Comparison of ENCODE assay signal across 18 cellular contexts in the genomic region with DNA sequence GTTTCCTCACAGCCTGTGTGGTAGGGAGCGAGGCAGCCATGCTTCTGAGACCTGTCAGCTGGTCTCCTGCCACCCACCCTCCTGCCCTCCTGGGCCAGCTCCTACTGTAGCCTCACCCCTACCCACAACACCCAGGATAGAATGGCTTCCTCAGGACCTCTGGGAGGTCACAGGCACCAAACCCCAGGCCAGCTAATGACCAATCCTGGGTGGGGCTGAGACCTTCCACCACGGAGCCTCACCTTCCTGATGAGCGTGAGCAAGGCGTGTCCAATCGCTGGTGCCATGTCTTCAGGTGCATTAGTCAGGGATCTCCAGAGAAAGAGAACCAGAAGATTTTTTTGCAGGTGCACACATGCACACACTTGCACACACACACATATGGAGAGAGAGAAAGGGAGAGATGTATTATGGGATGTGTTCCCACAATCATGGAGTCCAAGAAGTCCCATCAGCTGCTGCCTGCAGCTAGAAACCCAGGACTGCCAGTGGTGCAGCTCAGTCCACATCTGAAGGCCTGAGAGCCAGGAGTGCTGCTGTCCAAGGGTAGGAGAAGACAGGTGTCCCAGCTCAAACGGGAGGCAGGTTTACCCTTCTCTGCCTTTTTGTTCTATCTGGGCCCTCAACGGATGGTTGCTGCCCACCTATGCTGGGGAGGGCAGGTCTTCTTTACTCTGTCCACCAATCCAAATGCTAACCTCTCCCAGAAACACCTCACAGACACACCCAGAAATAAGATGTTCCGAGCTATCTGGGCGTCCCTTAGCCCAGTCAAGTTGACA.
DNase-seq lines count a peak whose midpoint lies in the region; FAIRE-seq and TF ChIP-seq lines count a peak whose summit lies in the region.
"Had no signal": no experiment of that assay in that cellular context is flagged by ENCODE, and none has a peak within 500 bp of the region (broad histone marks: within the 10 kb centered on the region; RNA-seq: fewer than 3 reads in every experiment).

No MANE protein-coding gene starts in this region.

- no peak for TF ChIP-seq CTCF in H9 (conservative IDR thresholded peaks at IDR 0.05)
- TF ChIP-seq CTCF in bronchial epithelial cell (IDR thresholded peaks at IDR 0.05; ENCODE audit: insufficient read depth, low read length, severe bottlenecking), result no peak
- no peak for TF ChIP-seq CTCF in kidney (IDR thresholded peaks at IDR 0.05; ENCODE audit: borderline replicate concordance, extremely low read depth, insufficient read depth)

- no peak overlapping the region for H2BK20ac ChIP-seq in H9 (ENCODE audit: low read depth, low read length, poor library complexity, severe bottlenecking)

- no peak overlapping the region for H3K4me3 ChIP-seq in bronchial epithelial cell (ENCODE audit: low read depth, low read length)
- no peak overlapping the region for H3K4me3 ChIP-seq in kidney (ENCODE audit: low read length in 2 of 2)
- no peak overlapping the region for H3K4me3 ChIP-seq in small intestine (ENCODE audit: low read depth in 1 of 2, low read length in 2 of 2)
- H3K4me3 ChIP-seq: BLaER1 treated with 17β-estradiol and CSF1 and Interleukin-3, amounts not matched to agents 10 nM and 100 nM had no signal

- H4K8ac ChIP-seq in H9 (replicated peaks; ENCODE audit: insufficient read length, low read depth, low read length), result no peak overlapping the region

- H3K27me3 Mint-ChIP-seq in H9 (ENCODE audit: low read depth), result peaks cover 13% of the 10 kb centered on the region

- H3K4ac ChIP-seq in H9 (ENCODE audit: low read depth, low read length), result no peak overlapping the region

- no peaks in the 10 kb centered on the region for H3K9me3 ChIP-seq in H9 (ENCODE audit: control insufficient read depth, low read depth, low read length)
- no peaks in the 10 kb centered on the region for H3K9me3 ChIP-seq in kidney (ENCODE audit: control insufficient read depth in 1 of 2, low read length in 2 of 2)
- H3K9me3 ChIP-seq in small intestine (ENCODE audit: control insufficient read depth, low read depth), result no peaks in the 10 kb centered on the region

- peak; percentile 13 for FAIRE-seq in bronchial epithelial cell (lab: Jason Lieb, UNC)
- no peak for FAIRE-seq in kidney (lab: Jason Lieb, UNC)
- no peak for FAIRE-seq in small intestine (lab: Jason Lieb, UNC)
- FAIRE-seq: G401.6, GM12892, H1, RCC 7860 had no signal

- H4K5ac ChIP-seq in H9 (ENCODE audit: insufficient read length, low read depth, low read length), result no peak overlapping the region

- H3K27ac Mint-ChIP-seq in H9, result no peak overlapping the region
- H3K27ac Mint-ChIP-seq: CD8-positive, alpha-beta T cell had no signal

- H3K23ac ChIP-seq in H9 (ENCODE audit: insufficient read length, low read depth, low read length), result no peak overlapping the region

- H3K27me3 ChIP-seq in H9 (ENCODE audit: insufficient read depth, low read length) (no peaks in the 10 kb centered on the region), bronchial epithelial cell (ENCODE audit: control insufficient read depth, insufficient read depth, low read length) (no peaks in the 10 kb centered on the region), small intestine (ENCODE audit: control insufficient read depth in 2 of 2, insufficient read depth in 2 of 2, low read length in 2 of 2) (no peaks in the 10 kb centered on the region)
- H3K27me3 ChIP-seq: BLaER1 treated with 17β-estradiol and CSF1 and Interleukin-3, amounts not matched to agents 10 nM and 100 nM had no signal

- H2AFZ ChIP-seq in H9 (ENCODE audit: low read length), result no peak overlapping the region

- WGBS in H9 (ENCODE audit: extremely low coverage, insufficient read length, low lambda C conversion rate), result no CpG with 5 or more reads among the region's 9 CpGs
- 83 to 86% (median 86%) methylated on average over 9 of the region's 9 CpGs for WGBS in small intestine, 3 donors

- no peaks in the 10 kb centered on the region; the same call in 1 of the 2 replicates for H3K79me2 ChIP-seq in H9 (ENCODE audit: insufficient read depth, low read length)

- H3K36me3 ChIP-seq in bronchial epithelial cell (ENCODE audit: control insufficient read depth, insufficient read depth, low read length) (no peaks in the 10 kb centered on the region), kidney (ENCODE audit: control insufficient read depth in 1 of 2, insufficient read depth in 2 of 2, low read length in 2 of 2) (no peaks in the 10 kb centered on the region), small intestine (ENCODE audit: control insufficient read depth in 2 of 2, insufficient read depth in 2 of 2, low read length in 2 of 2) (no peaks in the 10 kb centered on the region)
- H3K36me3 ChIP-seq: BLaER1 treated with 17β-estradiol and CSF1 and Interleukin-3, amounts not matched to agents 10 nM and 100 nM had no signal

- H2BK5ac ChIP-seq in H9 (ENCODE audit: insufficient read length, low read length), result no peak overlapping the region

- no peak overlapping the region for H3T11ph ChIP-seq in H9 (ENCODE audit: low read length)

- no peak overlapping the region for H3K4me2 ChIP-seq in H9 (ENCODE audit: insufficient read depth, insufficient read length, low read length)

- DNase-seq in H9 (peak; percentile 8), bronchial epithelial cell (ENCODE audit: low read depth) (no peak), kidney (peak; percentile 22), small intestine (peak; percentile 12), GM19240 (ENCODE audit: insufficient read length, low spot score) (no peak), DMS153 treated with DMSO at 0.1 percent for 48 hours (lab: John Stamatoyannopoulos, UW; ENCODE audit: unreplicated experiment) (no peak), HCEC 1CT (no peak)
- DNase-seq: CD8-positive, alpha-beta T cell; DMS153; Karpas-422; MV-4-11; NCI-H2029 treated with DMSO at 0.1 percent for 48 hours had no signal

- H4K20me1 ChIP-seq in H9 (ENCODE audit: control insufficient read depth, insufficient read depth, insufficient read length), result peaks cover 3% of the 10 kb centered on the region
- H4K20me1 ChIP-seq: BLaER1 treated with 17β-estradiol and CSF1 and Interleukin-3, amounts not matched to agents 10 nM and 100 nM had no signal

- H3K27ac ChIP-seq in H9 (ENCODE audit: insufficient read length, low read depth, low read length) (no peak overlapping the region), kidney (ENCODE audit: low read depth in 2 of 2, low read length in 2 of 2) (no peak overlapping the region), small intestine (ENCODE audit: low read depth in 1 of 2, low read length in 1 of 2) (no peak overlapping the region)
- H3K27ac ChIP-seq: BLaER1 treated with 17β-estradiol and CSF1 and Interleukin-3, amounts not matched to agents 10 nM and 100 nM had no signal

- peaks cover 11 to 12% of the 10 kb centered on the region in 2 experiments; a peak in 4 of 5 replicates for H3K9me3 Mint-ChIP-seq in H9
- H3K9me3 Mint-ChIP-seq: CD8-positive, alpha-beta T cell had no signal

- H3K4me1 ChIP-seq in H9 (ENCODE audit: insufficient read depth, low read length) (no peaks in the 10 kb centered on the region), kidney (ENCODE audit: control insufficient read depth in 1 of 2, insufficient read depth in 1 of 2, low read depth in 1 of 2, low read length in 2 of 2) (no peaks in the 10 kb centered on the region), small intestine (ENCODE audit: control insufficient read depth in 2 of 2, insufficient read depth in 1 of 2, low read depth in 1 of 2, low read length in 1 of 2) (no peaks in the 10 kb centered on the region)

- no peak overlapping the region for H4K91ac ChIP-seq in H9 (ENCODE audit: insufficient read length, low read depth, low read length)

- H3K36me3 Mint-ChIP-seq in H9 (ENCODE audit: insufficient read depth in 1 of 3, low read depth in 3 of 3), result peaks cover 0 to 3% (median 2%) of the 10 kb centered on the region in 3 experiments; a peak in 3 of 7 replicates
- H3K36me3 Mint-ChIP-seq: CD8-positive, alpha-beta T cell; IgD-negative memory B cell had no signal

- intact Hi-C loops in kidney (cut with DNase I), result no loop called here

- H3K14ac ChIP-seq in H9 (ENCODE audit: insufficient read depth, low read length), result no peak overlapping the region; the same call in 1 of the 2 replicates

- no peak overlapping the region for H2AK5ac ChIP-seq in H9 (ENCODE audit: insufficient read length, low read length)

- H2BK120ac ChIP-seq in H9 (ENCODE audit: low read depth, low read length, poor library complexity, severe bottlenecking), result no peak overlapping the region

- peaks cover 0 to 4% of the 10 kb centered on the region in 2 experiments; a peak in 2 of 4 replicates for H3K4me1 Mint-ChIP-seq in H9

- H3K18ac ChIP-seq in H9 (ENCODE audit: insufficient read length, low read depth, low read length), result no peak overlapping the region

- no peak overlapping the region for H3K4me3 Mint-ChIP-seq in H9
- H3K4me3 Mint-ChIP-seq: CD8-positive, alpha-beta T cell; IgD-negative memory B cell had no signal

- H3K23me2 ChIP-seq in H9 (ENCODE audit: insufficient read length, low read depth, low read length, poor library complexity, severe bottlenecking), result no peaks in the 10 kb centered on the region

- H3K9ac ChIP-seq in H9 (ENCODE audit: extremely low read depth, insufficient read length, low read length), result no peak overlapping the region
- no peak overlapping the region for H3K9ac ChIP-seq in kidney (ENCODE audit: low read length in 2 of 2)
- H3K9ac ChIP-seq: BLaER1 treated with 17β-estradiol and CSF1 and Interleukin-3, amounts not matched to agents 10 nM and 100 nM had no signal

- no peak overlapping the region for H3K56ac ChIP-seq in H9 (ENCODE audit: insufficient read length, low read depth, low read length)

- H2BK12ac ChIP-seq in H9 (ENCODE audit: insufficient read length, low read depth, low read length), result no peak overlapping the region

- H2BK15ac ChIP-seq in H9 (ENCODE audit: low read depth, low read length), result no peak overlapping the region

- no peaks in the 10 kb centered on the region for H3K79me1 ChIP-seq in H9 (ENCODE audit: insufficient read depth, low read depth, low read length, poor library complexity, severe bottlenecking)

Comparison
In these comparisons a context has a peak if more than half of its experiments do, and no peak if none do; other contexts are left out.
1. DNase-seq: peak in H9 (single experiment), kidney (single experiment) and small intestine (single experiment); none in bronchial epithelial cell (single experiment), GM19240 (single experiment), DMS153 treated with DMSO at 0.1 percent for 48 hours (single experiment) and HCEC 1CT (single experiment).